25 cellular contexts compared by ENCODE assay signal in the genomic region with DNA sequence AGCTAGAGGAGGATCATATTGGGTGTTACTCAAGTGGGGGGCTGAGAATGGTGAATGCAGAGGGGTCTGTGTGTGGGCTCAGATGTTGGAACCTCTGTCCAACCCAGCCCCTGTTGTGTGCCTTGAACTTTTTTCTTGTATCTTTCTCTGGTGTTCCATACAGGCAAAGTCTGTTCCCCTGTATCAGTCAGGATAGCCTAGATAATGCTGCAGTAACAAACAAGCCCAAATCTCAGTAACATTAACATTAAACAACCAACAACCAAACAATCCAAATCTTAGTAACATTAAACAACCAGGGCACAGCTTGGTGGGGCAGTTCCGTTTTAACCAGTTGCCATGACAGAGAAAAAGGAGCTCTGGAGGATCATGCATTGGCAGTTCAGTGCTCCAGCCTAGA.
"Had no signal": no experiment of that assay in that cellular context is flagged by ENCODE, and none has a peak within 500 bp of the region (broad histone marks: within the 10 kb centered on the region; RNA-seq: fewer than 3 reads in every experiment).

No MANE protein-coding gene starts in this region.

- H3K4me1 ChIP-seq: colonic mucosa, lower lobe of right lung, spleen, testis had no signal

- H3K27me3 ChIP-seq: colonic mucosa, esophagus muscularis mucosa, foreskin keratinocyte, ovary, spleen, testis, tibial artery had no signal

- DNase-seq: colonic mucosa; dermis blood vessel endothelial cell; effector memory CD4-positive, alpha-beta T cell; foreskin keratinocyte; hypothalamus; immature natural killer cell; islet precursor cell; left ventricle myocardium superior; lower lobe of right lung; natural killer cell; occipital lobe; ovary; psoas muscle; right cardiac atrium; spleen; stimulated activated CD4-positive, alpha-beta T cell treated with anti-CD3 and anti-CD28 coated beads, Interleukin-4, amount 100 ng/mL, for 4 hours; stimulated activated naive CD8-positive, alpha-beta T cell treated with anti-CD3 and anti-CD28 coated beads, Interleukin-15, Interleukin-2, amounts not matched to agents 100 U/mL and 50 U/mL, for 24 hours; substantia nigra; testis; tibial artery had no signal

- H3K36me3 ChIP-seq: colonic mucosa, lower lobe of right lung, ovary had no signal

- FAIRE-seq: endothelial cell of umbilical vein had no signal

- H3K4me3 ChIP-seq: colonic mucosa, esophagus muscularis mucosa, lower lobe of right lung, ovary, psoas muscle, skin epidermis, spleen, testis, tibial artery had no signal

- H3K9me3 ChIP-seq: colonic mucosa, esophagus muscularis mucosa, lower lobe of right lung, ovary, psoas muscle, spleen, testis, tibial artery had no signal

- H3K36me3 Mint-ChIP-seq: natural killer cell had no signal

- H3K4me3 Mint-ChIP-seq: immature natural killer cell; natural killer cell; stimulated activated memory B cell treated with anti-CD40 and anti-IgM and Interleukin-4, amounts not matched to agents 10 μg/mL and 1 μg/mL and 100 μg/mL, for 72 hours; type B pancreatic cell had no signal

- H3K4me1 Mint-ChIP-seq: immature natural killer cell; natural killer cell; stimulated activated memory B cell treated with anti-CD40 and anti-IgM and Interleukin-4, amounts not matched to agents 10 μg/mL and 1 μg/mL and 100 μg/mL, for 72 hours had no signal

- H3K27ac ChIP-seq: colonic mucosa, esophagus muscularis mucosa, foreskin keratinocyte, lower lobe of right lung, ovary, psoas muscle, skin epidermis, spleen, testis, tibial artery had no signal

- H3K27ac Mint-ChIP-seq: immature natural killer cell; natural killer cell; stimulated activated memory B cell treated with anti-CD40 and anti-IgM and Interleukin-4, amounts not matched to agents 10 μg/mL and 1 μg/mL and 100 μg/mL, for 72 hours had no signal

- ATAC-seq: foreskin keratinocyte; left ventricle myocardium superior; lower lobe of right lung; natural killer cell; psoas muscle; right cardiac atrium; stimulated activated memory B cell treated with anti-CD40 and anti-IgM and Interleukin-4, amounts not matched to agents 10 μg/mL and 1 μg/mL and 100 μg/mL, for 72 hours; stimulated activated naive CD8-positive, alpha-beta T cell treated with anti-CD3 and anti-CD28 coated beads, Interleukin-15, Interleukin-2, amounts not matched to agents 100 U/mL and 50 U/mL, for 24 hours had no signal

- H3K27me3 Mint-ChIP-seq: type B pancreatic cell had no signal
